8 cellular contexts compared by ENCODE assay signal in genomic region chr2:170270278-170270864, GRCh38.
"Had no signal": no experiment of that assay in that cellular context is flagged by ENCODE, and none has a peak within 500 bp of the region (broad histone marks: within the 10 kb centered on the region; RNA-seq: fewer than 3 reads in every experiment).

No MANE protein-coding gene starts in this region.

- H3K9ac ChIP-seq: GM23248 had no signal

- H2AFZ ChIP-seq: GM23248 had no signal

- DNase-seq: GM23248, GOT3, H9, HCEC 1CT, IMR-90, KBM-7 had no signal

- H3K27ac ChIP-seq: GM23248 had no signal

- H3K4me3 ChIP-seq: GM23248 had no signal

- FAIRE-seq: H54, HTR-8/SVneo had no signal
